Comparison of ENCODE assay signal across 18 cellular contexts in the genomic region with DNA sequence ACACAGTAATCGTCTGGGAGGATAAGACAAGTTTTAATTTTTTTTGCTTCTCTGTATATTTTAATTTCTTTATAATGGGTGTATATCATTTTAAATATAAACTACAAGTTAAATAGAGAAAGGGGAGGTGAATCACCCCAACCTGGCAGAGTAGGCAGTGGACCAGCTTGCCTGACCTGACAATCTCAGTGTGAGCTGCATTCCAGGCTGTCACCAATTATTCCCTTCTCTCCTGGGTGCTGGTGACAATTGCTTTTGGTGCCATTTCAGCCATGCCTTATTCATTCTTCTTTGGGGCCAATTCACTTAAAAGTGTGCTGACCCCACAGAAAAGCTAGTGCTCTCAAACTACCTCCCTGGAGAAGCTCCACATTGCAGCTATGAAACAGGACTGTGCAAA.
"Had no signal": no experiment of that assay in that cellular context is flagged by ENCODE, and none has a peak within 500 bp of the region (broad histone marks: within the 10 kb centered on the region; RNA-seq: fewer than 3 reads in every experiment).

No MANE protein-coding gene starts in this region.

- ATAC-seq: heart left ventricle; mucosa of descending colon; naive thymus-derived CD8-positive, alpha-beta T cell; right cardiac atrium; stimulated activated naive CD8-positive, alpha-beta T cell treated with anti-CD3 and anti-CD28 coated beads, Interleukin-15, Interleukin-2, amounts not matched to agents 100 U/mL and 50 U/mL, for 24 hours had no signal

- H3K36me3 Mint-ChIP-seq: naive thymus-derived CD8-positive, alpha-beta T cell; type B pancreatic cell had no signal

- H3K4me1 ChIP-seq: suprapubic skin, thyroid gland had no signal

- DNase-seq: effector CD4-positive, alpha-beta T cell; foreskin melanocyte; heart left ventricle; hypothalamus; kidney glomerular epithelial cell; mammary epithelial cell; mucosa of descending colon; naive thymus-derived CD8-positive, alpha-beta T cell; nucleus accumbens; ovary; right cardiac atrium; small intestine; stimulated activated CD4-positive, alpha-beta T cell treated with anti-CD3 and anti-CD28 coated beads, Interleukin-12 subunit alpha, Interleukin-12 subunit beta, amount 100 ng/mL, for 4 hours; stimulated activated naive CD8-positive, alpha-beta T cell treated with anti-CD3 and anti-CD28 coated beads, Interleukin-15, Interleukin-2, amounts not matched to agents 100 U/mL and 50 U/mL, for 24 hours; thyroid gland had no signal

- H3K4me3 ChIP-seq: coronary artery, heart left ventricle, mucosa of descending colon, ovary, suprapubic skin, thyroid gland had no signal

- H3K27ac Mint-ChIP-seq: naive thymus-derived CD8-positive, alpha-beta T cell; type B pancreatic cell had no signal

- H3K36me3 ChIP-seq: heart left ventricle, ovary, suprapubic skin, thyroid gland had no signal

- H3K4me3 Mint-ChIP-seq: naive thymus-derived CD8-positive, alpha-beta T cell; type B pancreatic cell had no signal

- H3K9me3 Mint-ChIP-seq: type B pancreatic cell had no signal

- H3K27me3 ChIP-seq: ovary, suprapubic skin, thyroid gland had no signal

- H3K27me3 Mint-ChIP-seq: type B pancreatic cell had no signal

- H3K27ac ChIP-seq: coronary artery, heart left ventricle, ovary, suprapubic skin, thyroid gland had no signal

- H3K9me3 ChIP-seq: heart left ventricle, mucosa of descending colon, ovary, suprapubic skin, thyroid gland had no signal
